In the genomic region with DNA sequence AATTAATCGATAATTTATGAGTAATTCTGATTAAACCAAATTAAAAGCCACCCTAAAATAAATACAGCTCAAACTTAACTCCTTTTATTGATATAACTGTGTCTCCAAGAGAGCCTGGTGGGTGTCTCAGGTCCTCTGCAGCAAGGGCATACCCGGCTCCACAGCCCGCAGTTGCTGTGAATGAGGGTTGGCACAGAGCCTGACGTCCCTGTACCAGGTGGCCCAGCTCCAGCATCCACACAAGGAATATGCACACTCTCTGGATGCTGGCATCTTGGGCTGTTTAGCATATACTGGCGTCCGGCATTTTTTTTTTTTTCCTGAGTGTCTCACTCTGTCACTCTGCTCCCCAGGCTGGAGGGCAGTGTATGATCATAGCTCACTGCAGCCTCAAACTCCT, we compare ENCODE assay signal across 18 cellular contexts.
DNase-seq lines count a peak whose midpoint lies in the region; ATAC-seq and TF ChIP-seq lines count a peak whose summit lies in the region.
"Had no signal": no experiment of that assay in that cellular context is flagged by ENCODE, and none has a peak within 500 bp of the region (broad histone marks: within the 10 kb centered on the region; RNA-seq: fewer than 3 reads in every experiment).

No MANE protein-coding gene starts in this region.

- no peak overlapping the region for H3K27ac ChIP-seq in right atrium auricular region
- H3K27ac ChIP-seq: HL-60, KMS-11 had no signal

- no peaks in the 10 kb centered on the region for H3K27me3 ChIP-seq in right atrium auricular region

- peaks cover 13% of the 10 kb centered on the region for H3K36me3 ChIP-seq in right atrium auricular region

- ATAC-seq in Right ventricle myocardium superior (ENCODE audit: poor library complexity): peak; percentile 59
- ATAC-seq in stimulated activated naive CD8-positive, alpha-beta T cell treated with anti-CD3 and anti-CD28 coated beads, Interleukin-15, Interleukin-2, amounts not matched to agents 100 U/mL and 50 U/mL, for 24 hours: no peak
- ATAC-seq: GM12878 had no signal

- intact Hi-C loops in Right ventricle myocardium superior (cut with DNase I): no loop called here

- no peak for DNase-seq in Right ventricle myocardium superior
- DNase-seq in right atrium auricular region (ENCODE audit: low spot score): no peak
- DNase-seq in NCI-H1105 treated with DMSO at 0.1 percent for 48 hours (lab: John Stamatoyannopoulos, UW): peak; percentile 79
- DNase-seq in astrocyte of the hippocampus (ENCODE audit: low read depth, low spot score): peak; percentile 37
- DNase-seq in GF-D8 (lab: John Stamatoyannopoulos, UW): no peak
- DNase-seq in MV-4-11 (lab: John Stamatoyannopoulos, UW): no peak
- DNase-seq in stimulated activated naive CD8-positive, alpha-beta T cell treated with anti-CD3 and anti-CD28 coated beads, Interleukin-15, Interleukin-2, amounts not matched to agents 100 U/mL and 50 U/mL, for 24 hours: no peak
- DNase-seq: DMS53, H7, NCI-H1694 treated with DMSO at 0.1 percent for 48 hours, NCI-H524, NCI-H774, RPMI8226, SHP77 treated with DMSO at 0.1 percent for 48 hours, T-helper 1 cell had no signal

- TF ChIP-seq CTCF in right atrium auricular region (IDR thresholded peaks at IDR 0.05): no peak

- H3K4me1 ChIP-seq in right atrium auricular region: no peaks in the 10 kb centered on the region

- H3K9me3 ChIP-seq in right atrium auricular region: no peaks in the 10 kb centered on the region

- no peak overlapping the region for H3K4me3 ChIP-seq in right atrium auricular region
- H3K4me3 ChIP-seq: GM12878 had no signal

Comparison
In these comparisons a context has a peak if more than half of its experiments do, and no peak if none do; other contexts are left out.
1. DNase-seq: peak in NCI-H1105 treated with DMSO at 0.1 percent for 48 hours (single experiment) and astrocyte of the hippocampus (single experiment); none in Right ventricle myocardium superior (single experiment), right atrium auricular region (single experiment), GF-D8 (single experiment), MV-4-11 (single experiment) and stimulated activated naive CD8-positive, alpha-beta T cell treated with anti-CD3 and anti-CD28 coated beads, Interleukin-15, Interleukin-2, amounts not matched to agents 100 U/mL and 50 U/mL, for 24 hours (single experiment).